In the genomic region with DNA sequence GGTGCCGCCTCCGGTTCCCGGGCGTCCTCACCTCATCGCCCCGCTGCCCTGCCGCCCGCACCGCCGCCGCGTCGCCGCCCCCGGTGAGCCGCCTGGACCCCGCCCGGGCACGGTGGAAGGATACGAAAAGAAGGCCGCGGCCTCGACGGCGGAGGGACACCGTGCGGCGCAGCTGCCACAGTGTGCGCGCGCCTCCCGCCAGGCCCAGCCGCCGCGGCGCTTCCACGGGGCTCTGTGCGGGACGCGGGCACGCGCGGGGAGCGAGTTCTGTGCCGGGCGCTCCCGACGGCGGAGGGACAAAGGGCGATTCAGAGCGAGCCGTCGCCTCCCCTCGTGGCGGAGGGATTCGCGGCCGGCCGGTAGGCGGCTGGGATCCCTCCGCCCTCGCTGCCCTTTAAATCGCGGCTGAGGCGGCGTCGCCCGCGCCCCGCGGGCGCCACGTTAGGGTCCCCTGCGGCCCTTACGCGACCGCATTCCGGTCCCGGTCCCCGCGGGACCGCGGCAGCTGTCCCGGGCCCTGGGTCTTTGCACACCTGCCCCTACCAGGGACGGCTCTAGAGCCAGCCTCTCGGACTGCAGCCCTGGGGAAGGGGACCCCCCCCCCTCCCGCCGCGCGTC, we compare ENCODE assay signal across 1 cellular context.
TF ChIP-seq lines count a peak whose summit lies in the region.

No MANE protein-coding gene starts in this region.

TF ChIP-seq in K562, 482 proteins besides CTCF, POLR2A, EP300 and RAD21 (continued from another document and continues in another):
- TF ChIP-seq SMARCA5 (IDR thresholded peaks at IDR 0.05) (no peak), ZNF592 (IDR thresholded peaks at IDR 0.05) (peak; percentile 76; the same call in 1 of the 2 replicates), ZNF77 (CRISPR knock-in tag; IDR thresholded peaks at IDR 0.05) (no peak), MYC (IDR thresholded peaks at IDR 0.05; ENCODE audit: low read depth, low read length) (peak; percentile 72), MYC (CRISPR knock-in tag; IDR thresholded peaks at IDR 0.05; ENCODE audit: borderline replicate concordance, low read depth) (no peak; the same call in 1 of the 2 replicates), TEAD1 (CRISPR knock-in tag; IDR thresholded peaks at IDR 0.05) (peak; percentile 24 to 74; a peak in 1 of 4 replicates), ELK3 (CRISPR knock-in tag; IDR thresholded peaks at IDR 0.05) (no peak), MAFK (IDR thresholded peaks at IDR 0.05; ENCODE audit: low read length) (no peak), PATZ1 (CRISPR knock-in tag; IDR thresholded peaks at IDR 0.05; ENCODE audit: borderline replicate concordance) (0 out of 2 replicates have a peak, but pooled peaks have one; percentile 60), BRF1 (IDR thresholded peaks at IDR 0.05; ENCODE audit: borderline replicate concordance, extremely low read depth, insufficient read length) (no peak), THAP7 (CRISPR knock-in tag; IDR thresholded peaks at IDR 0.05) (0 out of 2 replicates have a peak, but pooled peaks have one; percentile 3), GMEB1 (CRISPR knock-in tag; IDR thresholded peaks at IDR 0.05) (peak; percentile 77), ZNF431 (CRISPR knock-in tag; IDR thresholded peaks at IDR 0.05) (0 out of 2 replicates have a peak, but pooled peaks have one; percentile 21), HDAC8 (tag; IDR thresholded peaks at IDR 0.05) (0 out of 2 replicates have a peak, but pooled peaks have one; percentile 52), YY1 (IDR thresholded peaks at IDR 0.05; ENCODE audit: borderline replicate concordance in 1 of 3, control insufficient read depth in 1 of 3, extremely low read depth in 1 of 3, insufficient read depth in 3 of 3, insufficient read length in 1 of 3, insufficient replicate concordance in 2 of 3, low read depth in 1 of 3, low read length in 2 of 3) (peak; percentile 21 to 85 (median 57)), CSDE1 (IDR thresholded peaks at IDR 0.05) (0 out of 4 replicates have a peak, but pooled peaks of 1 of the 2 experiments have one; percentile 6), CHD2 (IDR thresholded peaks at IDR 0.05; ENCODE audit: low read depth, low read length) (peak; percentile 95), CREM (IDR thresholded peaks at IDR 0.05; ENCODE audit: low read depth) (peak; percentile 70), CCNT2 (IDR thresholded peaks at IDR 0.05; ENCODE audit: borderline replicate concordance, extremely low read depth, insufficient read length, low read depth, low read length) (peak; percentile 70), ZNF76 (CRISPR knock-in tag; IDR thresholded peaks at IDR 0.05; ENCODE audit: borderline replicate concordance) (peak; percentile 90; the same call in 1 of the 2 replicates), NR2C1 (IDR thresholded peaks at IDR 0.05) (no peak), NR2C1 (tag; IDR thresholded peaks at IDR 0.05) (no peak), GTF2A2 (tag; IDR thresholded peaks at IDR 0.05) (peak; percentile 99), FOSL1 (tag; conservative IDR thresholded peaks at IDR 0.05) (peak; percentile 64), L3MBTL2 (IDR thresholded peaks at IDR 0.05) (peak; percentile 83), NR4A1 (CRISPR knock-in tag; IDR thresholded peaks at IDR 0.05) (no peak), NR4A1 (tag; IDR thresholded peaks at IDR 0.05) (peak; percentile 61; the same call in 1 of the 2 replicates), MCM2 (IDR thresholded peaks at IDR 0.05; ENCODE audit: low read depth) (no peak), NFE2L1 (tag; IDR thresholded peaks at IDR 0.05; ENCODE audit: borderline replicate concordance, low read depth) (no peak), NFRKB (IDR thresholded peaks at IDR 0.05; ENCODE audit: low read depth) (peak; percentile 98), JUN (IDR thresholded peaks at IDR 0.05; ENCODE audit: borderline replicate concordance, low read depth, low read length) (no peak), JUN (CRISPR knock-in tag; IDR thresholded peaks at IDR 0.05; ENCODE audit: borderline replicate concordance) (0 out of 2 replicates have a peak, but pooled peaks have one; percentile 75), SAFB (IDR thresholded peaks at IDR 0.05; ENCODE audit: borderline replicate concordance, low read depth, low read length) (peak; percentile 99)
- TF ChIP-seq, protein P1, sequence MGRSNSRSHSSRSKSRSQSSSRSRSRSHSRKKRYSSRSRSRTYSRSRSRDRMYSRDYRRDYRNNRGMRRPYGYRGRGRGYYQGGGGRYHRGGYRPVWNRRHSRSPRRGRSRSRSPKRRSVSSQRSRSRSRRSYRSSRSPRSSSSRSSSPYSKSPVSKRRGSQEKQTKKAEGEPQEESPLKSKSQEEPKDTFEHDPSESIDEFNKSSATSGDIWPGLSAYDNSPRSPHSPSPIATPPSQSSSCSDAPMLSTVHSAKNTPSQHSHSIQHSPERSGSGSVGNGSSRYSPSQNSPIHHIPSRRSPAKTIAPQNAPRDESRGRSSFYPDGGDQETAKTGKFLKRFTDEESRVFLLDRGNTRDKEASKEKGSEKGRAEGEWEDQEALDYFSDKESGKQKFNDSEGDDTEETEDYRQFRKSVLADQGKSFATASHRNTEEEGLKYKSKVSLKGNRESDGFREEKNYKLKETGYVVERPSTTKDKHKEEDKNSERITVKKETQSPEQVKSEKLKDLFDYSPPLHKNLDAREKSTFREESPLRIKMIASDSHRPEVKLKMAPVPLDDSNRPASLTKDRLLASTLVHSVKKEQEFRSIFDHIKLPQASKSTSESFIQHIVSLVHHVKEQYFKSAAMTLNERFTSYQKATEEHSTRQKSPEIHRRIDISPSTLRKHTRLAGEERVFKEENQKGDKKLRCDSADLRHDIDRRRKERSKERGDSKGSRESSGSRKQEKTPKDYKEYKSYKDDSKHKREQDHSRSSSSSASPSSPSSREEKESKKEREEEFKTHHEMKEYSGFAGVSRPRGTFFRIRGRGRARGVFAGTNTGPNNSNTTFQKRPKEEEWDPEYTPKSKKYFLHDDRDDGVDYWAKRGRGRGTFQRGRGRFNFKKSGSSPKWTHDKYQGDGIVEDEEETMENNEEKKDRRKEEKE (IDR thresholded peaks at IDR 0.05; ENCODE audit: borderline replicate concordance in 1 of 2, control insufficient read depth in 1 of 2, low read depth in 2 of 2, low read length in 1 of 2) = 0 out of 4 replicates have a peak, but pooled peaks of 1 of the 2 experiments have one; percentile 43
- TF ChIP-seq, protein P2, sequence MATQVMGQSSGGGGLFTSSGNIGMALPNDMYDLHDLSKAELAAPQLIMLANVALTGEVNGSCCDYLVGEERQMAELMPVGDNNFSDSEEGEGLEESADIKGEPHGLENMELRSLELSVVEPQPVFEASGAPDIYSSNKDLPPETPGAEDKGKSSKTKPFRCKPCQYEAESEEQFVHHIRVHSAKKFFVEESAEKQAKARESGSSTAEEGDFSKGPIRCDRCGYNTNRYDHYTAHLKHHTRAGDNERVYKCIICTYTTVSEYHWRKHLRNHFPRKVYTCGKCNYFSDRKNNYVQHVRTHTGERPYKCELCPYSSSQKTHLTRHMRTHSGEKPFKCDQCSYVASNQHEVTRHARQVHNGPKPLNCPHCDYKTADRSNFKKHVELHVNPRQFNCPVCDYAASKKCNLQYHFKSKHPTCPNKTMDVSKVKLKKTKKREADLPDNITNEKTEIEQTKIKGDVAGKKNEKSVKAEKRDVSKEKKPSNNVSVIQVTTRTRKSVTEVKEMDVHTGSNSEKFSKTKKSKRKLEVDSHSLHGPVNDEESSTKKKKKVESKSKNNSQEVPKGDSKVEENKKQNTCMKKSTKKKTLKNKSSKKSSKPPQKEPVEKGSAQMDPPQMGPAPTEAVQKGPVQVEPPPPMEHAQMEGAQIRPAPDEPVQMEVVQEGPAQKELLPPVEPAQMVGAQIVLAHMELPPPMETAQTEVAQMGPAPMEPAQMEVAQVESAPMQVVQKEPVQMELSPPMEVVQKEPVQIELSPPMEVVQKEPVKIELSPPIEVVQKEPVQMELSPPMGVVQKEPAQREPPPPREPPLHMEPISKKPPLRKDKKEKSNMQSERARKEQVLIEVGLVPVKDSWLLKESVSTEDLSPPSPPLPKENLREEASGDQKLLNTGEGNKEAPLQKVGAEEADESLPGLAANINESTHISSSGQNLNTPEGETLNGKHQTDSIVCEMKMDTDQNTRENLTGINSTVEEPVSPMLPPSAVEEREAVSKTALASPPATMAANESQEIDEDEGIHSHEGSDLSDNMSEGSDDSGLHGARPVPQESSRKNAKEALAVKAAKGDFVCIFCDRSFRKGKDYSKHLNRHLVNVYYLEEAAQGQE (CRISPR knock-in tag; IDR thresholded peaks at IDR 0.05; ENCODE audit: low read depth) = peak; percentile 84; the same call in 1 of the 2 replicates
